In the genomic region with DNA sequence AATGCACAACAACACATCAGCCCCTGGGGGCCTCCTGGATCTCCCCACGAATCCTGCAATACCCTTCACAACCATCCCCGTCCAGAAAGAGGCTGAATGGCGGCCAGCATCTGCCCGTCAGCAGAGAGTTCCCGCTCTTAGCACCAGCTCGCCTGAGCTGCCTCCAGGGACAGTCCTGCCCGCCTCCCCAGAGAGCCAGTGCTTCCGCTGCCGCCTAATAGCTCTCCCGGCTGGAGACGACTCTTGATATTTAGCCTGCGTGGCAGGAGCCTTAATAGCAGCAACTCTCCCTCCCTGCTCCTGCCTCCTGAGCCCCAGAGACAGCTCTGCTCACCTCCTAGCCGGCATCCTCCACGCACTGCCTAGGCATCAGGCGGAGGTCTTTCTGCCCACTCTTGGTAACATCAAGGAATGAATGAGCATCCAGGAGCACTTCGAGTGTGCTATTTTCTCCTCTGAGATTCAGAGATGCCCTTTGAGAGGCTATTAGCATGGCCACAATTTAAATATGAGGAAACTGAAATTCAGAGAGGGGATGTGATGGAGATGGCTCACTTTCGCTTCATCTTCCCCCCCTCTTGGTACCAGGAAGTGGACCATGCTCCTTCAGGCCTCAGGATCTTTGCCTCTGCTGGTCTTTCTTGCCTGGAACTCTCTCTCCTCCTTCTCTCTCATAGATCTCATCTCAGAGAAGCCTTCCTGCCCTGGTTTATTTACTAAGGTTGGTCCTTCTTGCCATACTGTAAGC, we compare ENCODE assay signal across 9 cellular contexts.
DNase-seq lines count a peak whose midpoint lies in the region; ATAC-seq, FAIRE-seq and TF ChIP-seq lines count a peak whose summit lies in the region.
"Had no signal": no experiment of that assay in that cellular context is flagged by ENCODE, and none has a peak within 500 bp of the region (broad histone marks: within the 10 kb centered on the region; RNA-seq: fewer than 3 reads in every experiment).

No MANE protein-coding gene starts in this region.

- ATAC-seq in GM19455 (IDR thresholded peaks at IDR 0.05; ENCODE audit: unreplicated experiment) (no peak), GM18498 (IDR thresholded peaks at IDR 0.05; ENCODE audit: unreplicated experiment) (no peak), left colon (no peak)

- H2AFZ ChIP-seq in OCI-LY3 (ENCODE audit: low read depth, low read length) (no peak overlapping the region), hepatocyte (no peak overlapping the region)

- H3K4me2 ChIP-seq in OCI-LY3 (ENCODE audit: low read length) (peak overlapping the region; percentile 86), hepatocyte (no peak overlapping the region)

- H3K4me1 ChIP-seq in BE2C (peaks cover 42% of the 10 kb centered on the region), OCI-LY3 (ENCODE audit: low read length) (peaks cover 34% of the 10 kb centered on the region), hepatocyte (ENCODE audit: insufficient read depth) (peaks cover 19% of the 10 kb centered on the region)

- H3K9me2 ChIP-seq in hepatocyte (replicated peaks; ENCODE audit: insufficient read depth): no peaks in the 10 kb centered on the region

- intact Hi-C loops in left colon (cut with DNase I, micrococcal nuclease): no loop called here

- peak overlapping the region; percentile 67 for H3K9ac ChIP-seq in OCI-LY3 (ENCODE audit: low read length)

- H3K4me3 ChIP-seq in BE2C (ENCODE audit: low read depth, low read length): peak overlapping the region; percentile 20
- H3K4me3 ChIP-seq in OCI-LY3 (ENCODE audit: low read length): peak overlapping the region; percentile 80
- no peak overlapping the region for H3K4me3 ChIP-seq in hepatocyte

- TF ChIP-seq CTCF in BE2C (IDR thresholded peaks at IDR 0.05; ENCODE audit: low read depth, low read length) (no peak), OCI-LY3 (IDR thresholded peaks at IDR 0.05; ENCODE audit: low read depth, low read length) (no peak), hepatocyte (IDR thresholded peaks at IDR 0.05; ENCODE audit: poor library complexity) (no peak)

- no peaks in the 10 kb centered on the region for H3K27me3 ChIP-seq in BE2C
- H3K27me3 ChIP-seq in OCI-LY3 (ENCODE audit: low read depth, low read length): no peaks in the 10 kb centered on the region
- H3K27me3 ChIP-seq in hepatocyte: no peaks in the 10 kb centered on the region

- FAIRE-seq in GM12892 (lab: Jason Lieb, UNC): peak; percentile 42

- DNase-seq in BE2C (peak; percentile 83), GM12892 (ENCODE audit: insufficient read length) (no peak), hepatocyte (ENCODE audit: low spot score) (no peak), mucosa of gallbladder (ENCODE audit: low spot score) (no peak), left colon (no peak)
- DNase-seq: cortex of kidney had no signal

- no peaks in the 10 kb centered on the region for H4K20me1 ChIP-seq in OCI-LY3 (ENCODE audit: insufficient read depth, low read length)
- peaks cover 40% of the 10 kb centered on the region for H4K20me1 ChIP-seq in hepatocyte (ENCODE audit: insufficient read depth, poor library complexity, severe bottlenecking)

- 79% methylated on average over 17 of the region's 17 CpGs for WGBS in hepatocyte (ENCODE audit: low lambda C conversion rate, missing lambda C conversion rate)

- peak; percentile 36; the same call in 1 of the 2 replicates for TF ChIP-seq POLR2A in GM12892 (IDR thresholded peaks at IDR 0.05; ENCODE audit: low read depth, low read length)

- peak overlapping the region; percentile 95 for H3K27ac ChIP-seq in OCI-LY3 (ENCODE audit: low read length)
- peak overlapping the region; percentile 42 for H3K27ac ChIP-seq in hepatocyte

- H3K79me2 ChIP-seq in OCI-LY3 (ENCODE audit: low read length) (peaks cover 17% of the 10 kb centered on the region; the same call in 1 of the 2 replicates), hepatocyte (peaks cover 89% of the 10 kb centered on the region)

- H3K9me3 ChIP-seq in BE2C (no peaks in the 10 kb centered on the region), OCI-LY3 (ENCODE audit: insufficient read depth, low read length) (no peaks in the 10 kb centered on the region; the same call in 1 of the 2 replicates), hepatocyte (ENCODE audit: low read depth) (no peaks in the 10 kb centered on the region)

- H3K36me3 ChIP-seq in BE2C (no peaks in the 10 kb centered on the region), OCI-LY3 (replicated peaks; ENCODE audit: low read depth, low read length) (no peaks in the 10 kb centered on the region), hepatocyte (replicated peaks; ENCODE audit: insufficient read depth, low read depth) (no peaks in the 10 kb centered on the region)
